In the genomic region with DNA sequence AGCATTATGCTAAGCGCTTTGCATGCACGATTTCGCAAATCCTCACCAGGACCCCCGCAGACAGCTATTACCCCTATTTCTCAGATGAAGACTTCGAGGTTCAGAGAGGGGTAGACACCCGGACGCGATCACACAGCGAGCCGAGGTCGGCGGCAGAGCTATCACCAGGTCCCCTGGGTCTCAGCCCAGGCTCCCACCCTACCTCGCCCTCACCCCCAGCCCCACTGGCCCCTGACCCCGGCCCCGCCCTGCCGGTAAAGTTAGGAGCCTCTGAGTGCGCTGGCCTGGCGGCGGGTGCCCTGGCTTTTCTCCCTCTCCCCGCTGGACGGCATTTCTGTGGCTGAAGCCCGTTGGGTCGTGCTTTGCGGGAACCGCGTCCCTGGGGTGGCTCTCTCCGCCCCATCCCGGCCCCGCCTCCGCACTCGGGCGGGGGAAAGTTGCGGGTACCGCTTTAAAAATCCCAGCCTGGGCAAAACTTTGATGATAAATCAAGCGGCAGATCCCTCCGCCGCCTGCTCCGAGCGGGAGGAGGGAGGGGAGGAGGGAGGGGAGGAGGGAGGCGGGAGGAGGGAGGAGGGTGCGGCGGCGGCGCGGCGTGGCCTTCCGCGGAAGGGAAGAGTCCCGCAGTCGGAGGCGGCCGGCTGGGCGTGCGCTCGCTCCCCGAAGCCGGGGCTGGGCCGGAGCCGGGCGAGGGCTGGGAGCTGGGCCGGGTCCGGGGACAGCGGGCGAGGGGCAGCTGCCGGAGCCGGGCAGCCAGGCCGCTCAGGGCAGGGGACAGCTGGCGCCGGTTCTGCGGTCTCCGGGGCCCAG, we compare ENCODE assay signal across 7 cellular contexts. TPM values are rescaled to one million over a fixed set of nuclear protein-coding genes. Genes with fewer than 3 reads are reported as not detected.
DNase-seq lines count a peak whose midpoint lies in the region; TF ChIP-seq lines count a peak whose summit lies in the region.

A gene with protein sequence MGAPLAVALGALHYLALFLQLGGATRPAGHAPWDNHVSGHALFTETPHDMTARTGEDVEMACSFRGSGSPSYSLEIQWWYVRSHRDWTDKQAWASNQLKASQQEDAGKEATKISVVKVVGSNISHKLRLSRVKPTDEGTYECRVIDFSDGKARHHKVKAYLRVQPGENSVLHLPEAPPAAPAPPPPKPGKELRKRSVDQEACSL (plus strand): TSS at position 624 of the 810 bp plus-strand sequence. CDS start 224 bp downstream, outside the sequence.

- peak within 1 kb of the TSS; percentile 48 for H3K4me3 ChIP-seq in GM06990 (replicated peaks; ENCODE audit: low read depth, low read length)
- peak within 1 kb of the TSS; percentile 30 for H3K4me3 ChIP-seq in colonic mucosa
- peak within 1 kb of the TSS; percentile 23 to 47 (median 41) for H3K4me3 ChIP-seq in liver (ENCODE audit: low read depth in 1 of 3, low read length in 3 of 3)
- peak within 1 kb of the TSS; percentile 34 for H3K4me3 ChIP-seq in urinary bladder (ENCODE audit: low read depth, low read length)

- intact Hi-C loops in colonic mucosa (cut with DNase I): no loop called here

- TF ChIP-seq CTCF in GM06990 (IDR thresholded peaks at IDR 0.05; ENCODE audit: insufficient read depth, low read length, poor library complexity, severe bottlenecking): no peak
- no peak for TF ChIP-seq CTCF in colonic mucosa (IDR thresholded peaks at IDR 0.05)
- TF ChIP-seq CTCF in liver (IDR thresholded peaks at IDR 0.05; ENCODE audit: low read depth, low read length, missing input control): no peak

- H3K36me3 ChIP-seq in GM06990 (ENCODE audit: control insufficient read depth, insufficient read depth, low read length) (no peaks in the 10 kb centered on the region), colonic mucosa (no peaks in the 10 kb centered on the region), liver (ENCODE audit: control insufficient read depth in 4 of 4, insufficient read depth in 3 of 4, low read depth in 1 of 4, low read length in 3 of 4) (no peaks in the 10 kb centered on the region), urinary bladder (ENCODE audit: insufficient read depth) (no peaks in the 10 kb centered on the region)

- WGBS in liver: 7% methylated on average over 71 of the region's 71 CpGs
- WGBS in urinary bladder: 5% methylated on average over 71 of the region's 71 CpGs

- H3K9ac ChIP-seq in colonic mucosa (ENCODE audit: low read depth in 2 of 2, low read length in 2 of 2) (no peak within 1 kb of the TSS), liver (ENCODE audit: low read depth in 1 of 2, low read length in 2 of 2) (no peak within 1 kb of the TSS)

- H3K27ac ChIP-seq in colonic mucosa (no peak within 1 kb of the TSS), liver (ENCODE audit: low read depth in 1 of 2, low read length in 2 of 2) (no peak within 1 kb of the TSS), urinary bladder (ENCODE audit: low read depth) (no peak within 1 kb of the TSS)

- no peaks in the 10 kb centered on the region for H3K9me3 ChIP-seq in colonic mucosa
- H3K9me3 ChIP-seq in liver (ENCODE audit: control insufficient read depth in 4 of 4, low read length in 3 of 4): no peaks in the 10 kb centered on the region

- H3K4me1 ChIP-seq in colonic mucosa (no peaks in the 10 kb centered on the region), liver (ENCODE audit: control insufficient read depth in 4 of 4, insufficient read depth in 4 of 4, low read length in 3 of 4) (peaks cover 3 to 8% (median 5%) of the 10 kb centered on the region in 4 donors), urinary bladder (ENCODE audit: insufficient read depth) (no peaks in the 10 kb centered on the region)

- no peak for TF ChIP-seq RAD21 in liver (IDR thresholded peaks at IDR 0.05)

- DNase-seq in GM06990 (ENCODE audit: extremely low read depth, insufficient read length) (peak; percentile 36), NCI-H2171 treated with DMSO at 0.1 percent for 48 hours (lab: John Stamatoyannopoulos, UW) (peak; percentile 47), colonic mucosa (no peak), NCI-H524 treated with DMSO at 0.1 percent for 48 hours (lab: John Stamatoyannopoulos, UW) (no peak), MV-4-11 (lab: John Stamatoyannopoulos, UW) (no peak)

- H3K27me3 ChIP-seq in GM06990 (replicated peaks; ENCODE audit: control insufficient read depth, insufficient read depth, low read length) (no peaks in the 10 kb centered on the region; the same call in 1 of the 2 replicates), colonic mucosa (peaks cover 23% of the 10 kb centered on the region), liver (ENCODE audit: control insufficient read depth in 4 of 4, insufficient read depth in 4 of 4, low read length in 3 of 4) (peaks cover 0 to 3% (median 0%) of the 10 kb centered on the region in 4 donors)

TF ChIP-seq in liver, 16 proteins besides CTCF, POLR2A, EP300 and RAD21:
- no peak for TF ChIP-seq JUND (IDR thresholded peaks at IDR 0.05)
- TF ChIP-seq SP1 (IDR thresholded peaks at IDR 0.05): no peak
- no peak for TF ChIP-seq NR2F2 (IDR thresholded peaks at IDR 0.05)
- no peak for TF ChIP-seq YY1 (IDR thresholded peaks at IDR 0.05)
- TF ChIP-seq, protein P1, sequence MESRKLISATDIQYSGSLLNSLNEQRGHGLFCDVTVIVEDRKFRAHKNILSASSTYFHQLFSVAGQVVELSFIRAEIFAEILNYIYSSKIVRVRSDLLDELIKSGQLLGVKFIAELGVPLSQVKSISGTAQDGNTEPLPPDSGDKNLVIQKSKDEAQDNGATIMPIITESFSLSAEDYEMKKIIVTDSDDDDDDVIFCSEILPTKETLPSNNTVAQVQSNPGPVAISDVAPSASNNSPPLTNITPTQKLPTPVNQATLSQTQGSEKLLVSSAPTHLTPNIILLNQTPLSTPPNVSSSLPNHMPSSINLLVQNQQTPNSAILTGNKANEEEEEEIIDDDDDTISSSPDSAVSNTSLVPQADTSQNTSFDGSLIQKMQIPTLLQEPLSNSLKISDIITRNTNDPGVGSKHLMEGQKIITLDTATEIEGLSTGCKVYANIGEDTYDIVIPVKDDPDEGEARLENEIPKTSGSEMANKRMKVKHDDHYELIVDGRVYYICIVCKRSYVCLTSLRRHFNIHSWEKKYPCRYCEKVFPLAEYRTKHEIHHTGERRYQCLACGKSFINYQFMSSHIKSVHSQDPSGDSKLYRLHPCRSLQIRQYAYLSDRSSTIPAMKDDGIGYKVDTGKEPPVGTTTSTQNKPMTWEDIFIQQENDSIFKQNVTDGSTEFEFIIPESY (IDR thresholded peaks at IDR 0.05): no peak
- TF ChIP-seq, protein P2, sequence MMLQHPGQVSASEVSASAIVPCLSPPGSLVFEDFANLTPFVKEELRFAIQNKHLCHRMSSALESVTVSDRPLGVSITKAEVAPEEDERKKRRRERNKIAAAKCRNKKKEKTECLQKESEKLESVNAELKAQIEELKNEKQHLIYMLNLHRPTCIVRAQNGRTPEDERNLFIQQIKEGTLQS (IDR thresholded peaks at IDR 0.05): no peak
- no peak for TF ChIP-seq GABPA (IDR thresholded peaks at IDR 0.05 in 1 of 2, conservative IDR thresholded peaks at IDR 0.05 in 1 of 2)
- no peak for TF ChIP-seq HNF4A (conservative IDR thresholded peaks at IDR 0.05)
- no peak for TF ChIP-seq HNF4G (IDR thresholded peaks at IDR 0.05)

RNA-seq across cellular contexts. Expression of the gene that starts here (rescaled TPM):
- total RNA-seq in colonic mucosa: 1 to 10 TPM; 1.4 to 1.5 TPM
- total RNA-seq in liver: under 1 TPM; 0.50 to 0.79 TPM
- under 1 TPM; 0.31 to 0.62 TPM for polyA plus RNA-seq in liver
- total RNA-seq in urinary bladder: 1.3 TPM
- polyA plus RNA-seq in urinary bladder: 1.6 TPM

Comparison
In these comparisons a context has a peak if more than half of its experiments do, and no peak if none do; other contexts are left out.
1. DNase-seq: peak in GM06990 (single experiment) and NCI-H2171 treated with DMSO at 0.1 percent for 48 hours (single experiment); none in colonic mucosa (single experiment), NCI-H524 treated with DMSO at 0.1 percent for 48 hours (single experiment) and MV-4-11 (single experiment).
2. Peak in every context shown above with its lines, with median percentiles within 50 percentile points of each other: H3K4me3 ChIP-seq.